23 cellular contexts compared by ENCODE assay signal in genomic region chr17:81256616-81257015, GRCh38. TPM values are rescaled to one million over a fixed set of nuclear protein-coding genes. Genes with fewer than 3 reads are reported as not detected.
DNase-seq lines count a peak whose midpoint lies in the region; ATAC-seq and TF ChIP-seq lines count a peak whose summit lies in the region.
"Had no signal": no experiment of that assay in that cellular context is flagged by ENCODE, and none has a peak within 500 bp of the region (broad histone marks: within the 10 kb centered on the region; RNA-seq: fewer than 3 reads in every experiment).

No MANE protein-coding gene starts in this region.

- H3K4me2 ChIP-seq in parathyroid adenoma (ENCODE audit: low read length) = peak overlapping the region; percentile 52

- TF ChIP-seq CTCF in Panc1 (IDR thresholded peaks at IDR 0.05) (no peak), fibroblast of mammary gland (conservative IDR thresholded peaks at IDR 0.05; ENCODE audit: control insufficient read depth, insufficient read depth, low read depth, low read length) (no peak), parathyroid adenoma (IDR thresholded peaks at IDR 0.05) (no peak), omental fat pad (IDR thresholded peaks at IDR 0.05) (no peak)

- POLR2A ChIA-PET in Panc1 (lab: Charles Lee) = no interaction called here

- ATAC-seq in Panc1 (0 out of 2 replicates have a peak, but pooled peaks have one; percentile 12), omental fat pad (ENCODE audit: low FRiP score) (no peak)
- ATAC-seq: activated CD8-positive, alpha-beta memory T cell treated with anti-CD3 and anti-CD28 coated beads, Interleukin-2, amount 10 ng/mL, durations not matched to agents 7 days and 5 days; natural killer cell; psoas muscle had no signal

- H2AFZ ChIP-seq in parathyroid adenoma = no peak overlapping the region

- CTCF ChIA-PET in Panc1 (lab: Charles Lee) = no interaction called here

- peaks cover 7% of the 10 kb centered on the region for H3K79me2 ChIP-seq in parathyroid adenoma

- H3K4me1 ChIP-seq in Panc1 (ENCODE audit: control insufficient read depth, insufficient read depth, low read length) = peaks cover 3% of the 10 kb centered on the region
- H3K4me1 ChIP-seq in parathyroid adenoma = peaks cover 24% of the 10 kb centered on the region

- H3K9ac ChIP-seq in parathyroid adenoma = no peak overlapping the region

- no peak overlapping the region for H3K27ac ChIP-seq in Panc1 (ENCODE audit: low read length)
- H3K27ac ChIP-seq in parathyroid adenoma = peak overlapping the region; percentile 89
- H3K27ac ChIP-seq: epithelial cell of prostate, left ventricle myocardium inferior, psoas muscle had no signal

- peaks cover 5% of the 10 kb centered on the region; the same call in 1 of the 2 replicates for H3K36me3 ChIP-seq in Panc1 (ENCODE audit: control insufficient read depth, insufficient read depth, low read length)
- no peaks in the 10 kb centered on the region for H3K36me3 ChIP-seq in parathyroid adenoma (ENCODE audit: control insufficient read depth, insufficient read depth, low read length)

- in situ Hi-C loops in Caki2 (cut with HindIII; ENCODE audit: low pct_unique_long_range_greater_than_20kb, low sequenced_read_pairs) (no loop called here), Panc1 (cut with HindIII; ENCODE audit: low pct_unique_long_range_greater_than_20kb, low sequenced_read_pairs) (no loop called here), G401 (cut with HindIII; ENCODE audit: low sequenced_read_pairs) (no loop called here)

- no peaks in the 10 kb centered on the region for H3K27me3 ChIP-seq in Panc1 (ENCODE audit: control insufficient read depth, insufficient read depth, low read length)
- H3K27me3 ChIP-seq in parathyroid adenoma (ENCODE audit: control insufficient read depth, insufficient read depth, low read length) = no peaks in the 10 kb centered on the region

- BruUV-seq in Panc1 (replicated peaks; lab: Mats Ljungman, UMichigan) = no TSS peak

- intact Hi-C loops in Panc1 (cut with micrococcal nuclease; ENCODE audit: unreplicated experiment) = loop anchor here (10.0 kb wide), 1 partner anchor 228 kb away; no protein-coding TSS in a partner anchor

- DNase-seq in Caki2 (ENCODE audit: low read depth) (peak; percentile 66), Panc1 (ENCODE audit: low read depth, low spot score) (no peak), fibroblast of mammary gland (ENCODE audit: low read depth) (peak; percentile 86), G401 (ENCODE audit: low spot score) (no peak), DMS153 (lab: John Stamatoyannopoulos, UW) (no peak), omental fat pad (ENCODE audit: low spot score) (no peak)
- DNase-seq in activated CD4-positive, CD25-positive, alpha-beta regulatory T cell (lab: John Stamatoyannopoulos, UW) = no peak
- DNase-seq: activated CD4-positive, CD25-positive, alpha-beta regulatory T cell treated with anti-CD3 and anti-CD28 coated beads, Interleukin-2, amount 50 U/mL, for 72 hours; activated CD8-positive, alpha-beta memory T cell treated with anti-CD3 and anti-CD28 coated beads, Interleukin-2, amount 10 ng/mL, durations not matched to agents 7 days and 5 days; activated gamma-delta T cell; anterior cingulate cortex; CD4-positive, CD25-positive, alpha-beta regulatory T cell; cortex of kidney; GDM1; left ventricle myocardium inferior; natural killer cell; NCI-H1436; NK-92 treated with Interleukin-12 subunit alpha and Interleukin-12 subunit beta, amount 100 ng/mL, for 24 hours; psoas muscle; SHP77 treated with DMSO at 0.1 percent for 48 hours; T-helper 2 cell had no signal

- H3K4me3 ChIP-seq in Panc1 (ENCODE audit: low read depth in 2 of 2, low read length in 2 of 2) (no peak overlapping the region), fibroblast of mammary gland (ENCODE audit: control insufficient read depth, low read depth, low read length) (no peak overlapping the region), parathyroid adenoma (ENCODE audit: low read depth, low read length) (peak overlapping the region; percentile 11)
- H3K4me3 ChIP-seq: left ventricle myocardium inferior, psoas muscle had no signal

- no peaks in the 10 kb centered on the region for H3K9me3 ChIP-seq in Panc1 (ENCODE audit: control insufficient read depth, insufficient read depth, low read depth, low read length)
- H3K9me3 ChIP-seq in parathyroid adenoma (ENCODE audit: control insufficient read depth, low read length) = no peaks in the 10 kb centered on the region
- H3K9me3 ChIP-seq: left ventricle myocardium inferior, psoas muscle had no signal

RNA-seq across cellular contexts. Expression of gene NDUFAF8, which starts 17.5 kb away (rescaled TPM):
- total RNA-seq in Caki2 (2014; rRNA removed; shearing (Covaris generic); ENCODE audit: low replicate concordance) = 158 and 172 TPM in 2 replicates
- total RNA-seq in Panc1 (2021; ENCODE audit: unreplicated experiment) (75.8 TPM), omental fat pad (10 to 100 TPM; 28.7 to 56.7 (median 37.5) TPM)
- polyA plus RNA-seq in Panc1 (2012; ENCODE audit: insufficient read length) = 144 TPM
- 151 and 156 TPM in 2 replicates for total RNA-seq in G401 (2014; rRNA removed; shearing (Covaris generic))

RNA-seq across cellular contexts. Expression of gene TEPSIN, which starts 17.8 kb away (rescaled TPM):
- 6.8 and 7.2 TPM in 2 replicates for total RNA-seq in Caki2 (2014; rRNA removed; shearing (Covaris generic); ENCODE audit: low replicate concordance)
- total RNA-seq in Panc1 (2021; ENCODE audit: unreplicated experiment) (44.9 TPM), omental fat pad (10 to 100 TPM; 15.1 to 56.1 (median 33.2) TPM)
- polyA plus RNA-seq in Panc1 (2012; ENCODE audit: insufficient read length) = 35.3 TPM
- total RNA-seq in G401 (2014; rRNA removed; shearing (Covaris generic)) = 14.4 and 18.1 TPM in 2 replicates

RNA-seq across cellular contexts. Expression of gene CEP131, which starts 33.9 kb away (rescaled TPM):
- 15.3 and 22.3 TPM in 2 replicates for total RNA-seq in Caki2 (2014; rRNA removed; shearing (Covaris generic); ENCODE audit: low replicate concordance)
- 26.0 TPM for total RNA-seq in Panc1 (2021; ENCODE audit: unreplicated experiment)
- polyA plus RNA-seq in Panc1 (2012; ENCODE audit: insufficient read length) = 32.5 TPM
- 24.5 and 42.0 TPM in 2 replicates for total RNA-seq in G401 (2014; rRNA removed; shearing (Covaris generic))
- 10 to 100 TPM in 1 of 4 donors, 1 to 10 TPM in 3; 3.0 to 11.5 (median 5.6) TPM for total RNA-seq in omental fat pad

RNA-seq across cellular contexts. Expression of gene SLC38A10, which starts 38.5 kb away (rescaled TPM):
- 77.3 and 85.2 TPM in 2 replicates for total RNA-seq in Caki2 (2014; rRNA removed; shearing (Covaris generic); ENCODE audit: low replicate concordance)
- 188 TPM for total RNA-seq in Panc1 (2021; ENCODE audit: unreplicated experiment)
- 144 TPM for polyA plus RNA-seq in Panc1 (2012; ENCODE audit: insufficient read length)
- 76.9 and 90.6 TPM in 2 replicates for total RNA-seq in G401 (2014; rRNA removed; shearing (Covaris generic))
- total RNA-seq in omental fat pad = 100 to 1,000 TPM in 1 of 4 donors, 10 to 100 TPM in 3; 61.2 to 126 (median 75.6) TPM

Comparison
In these comparisons a context has a peak if more than half of its experiments do, and no peak if none do; other contexts are left out.
1. DNase-seq: peak in Caki2 (single experiment) and fibroblast of mammary gland (single experiment); none in Panc1 (single experiment), G401 (single experiment), DMS153 (single experiment), activated CD4-positive, CD25-positive, alpha-beta regulatory T cell (0 of 4) and omental fat pad (single experiment).